Comparison of ENCODE assay signal across 1 cellular context in the genomic region with DNA sequence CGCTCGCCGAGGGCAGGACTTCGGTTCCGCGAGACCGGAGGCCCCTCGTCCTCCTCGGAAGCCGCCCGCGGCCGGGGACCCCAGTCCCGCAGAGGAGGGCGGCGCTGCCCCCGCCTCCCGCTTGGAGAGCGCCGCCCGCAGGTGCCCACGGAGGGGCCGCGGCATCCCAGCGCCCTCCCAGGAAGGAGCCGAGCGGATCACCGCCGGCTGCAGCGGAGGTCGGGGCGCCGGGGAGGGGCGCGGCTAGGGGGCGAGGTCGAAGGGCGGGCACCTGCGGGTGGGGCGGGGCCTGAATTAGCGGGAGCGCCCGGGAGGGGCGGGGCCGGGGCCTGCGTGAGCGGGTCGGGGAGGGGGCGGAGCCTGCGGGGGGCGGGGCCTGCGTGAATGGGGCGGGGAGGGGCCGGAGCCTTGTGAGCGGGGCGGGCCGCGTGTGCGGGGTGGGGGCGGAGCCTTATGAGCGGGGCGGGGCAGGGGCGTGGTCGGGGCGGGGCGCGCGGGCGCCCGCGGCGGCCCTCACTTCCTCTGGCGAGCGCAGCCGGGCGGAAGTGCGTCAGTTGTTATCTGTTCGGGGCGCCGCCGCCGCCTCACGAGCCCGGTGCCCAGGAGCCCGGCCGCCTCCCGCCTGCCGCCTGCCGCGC.
A peak's percentile ranks its signal among the peaks of the same experiment; 100 is the strongest.
TF ChIP-seq lines count a peak whose summit lies in the region.

A gene (plus strand): TSS at position 550 of the 638 bp plus-strand sequence.

TF ChIP-seq in K562, 482 proteins besides CTCF, POLR2A, EP300 and RAD21 (continued from another document and continues in another):
- TF ChIP-seq, protein P1, sequence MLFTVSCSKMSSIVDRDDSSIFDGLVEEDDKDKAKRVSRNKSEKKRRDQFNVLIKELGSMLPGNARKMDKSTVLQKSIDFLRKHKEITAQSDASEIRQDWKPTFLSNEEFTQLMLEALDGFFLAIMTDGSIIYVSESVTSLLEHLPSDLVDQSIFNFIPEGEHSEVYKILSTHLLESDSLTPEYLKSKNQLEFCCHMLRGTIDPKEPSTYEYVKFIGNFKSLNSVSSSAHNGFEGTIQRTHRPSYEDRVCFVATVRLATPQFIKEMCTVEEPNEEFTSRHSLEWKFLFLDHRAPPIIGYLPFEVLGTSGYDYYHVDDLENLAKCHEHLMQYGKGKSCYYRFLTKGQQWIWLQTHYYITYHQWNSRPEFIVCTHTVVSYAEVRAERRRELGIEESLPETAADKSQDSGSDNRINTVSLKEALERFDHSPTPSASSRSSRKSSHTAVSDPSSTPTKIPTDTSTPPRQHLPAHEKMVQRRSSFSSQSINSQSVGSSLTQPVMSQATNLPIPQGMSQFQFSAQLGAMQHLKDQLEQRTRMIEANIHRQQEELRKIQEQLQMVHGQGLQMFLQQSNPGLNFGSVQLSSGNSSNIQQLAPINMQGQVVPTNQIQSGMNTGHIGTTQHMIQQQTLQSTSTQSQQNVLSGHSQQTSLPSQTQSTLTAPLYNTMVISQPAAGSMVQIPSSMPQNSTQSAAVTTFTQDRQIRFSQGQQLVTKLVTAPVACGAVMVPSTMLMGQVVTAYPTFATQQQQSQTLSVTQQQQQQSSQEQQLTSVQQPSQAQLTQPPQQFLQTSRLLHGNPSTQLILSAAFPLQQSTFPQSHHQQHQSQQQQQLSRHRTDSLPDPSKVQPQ (CRISPR knock-in tag; IDR thresholded peaks at IDR 0.05; ENCODE audit: borderline replicate concordance), result no peak
- TF ChIP-seq RHOXF2B (CRISPR knock-in tag; conservative IDR thresholded peaks at IDR 0.05) (no peak), NCOA6 (IDR thresholded peaks at IDR 0.05) (no peak), MEF2A (IDR thresholded peaks at IDR 0.05; ENCODE audit: control insufficient read depth, low read depth, low read length) (no peak), BACH1 (tag; IDR thresholded peaks at IDR 0.05) (no peak), GABPA (tag; conservative IDR thresholded peaks at IDR 0.05; ENCODE audit: low read depth) (peak; percentile 91), ZKSCAN8 (CRISPR knock-in tag; IDR thresholded peaks at IDR 0.05) (no peak), HDAC6 (IDR thresholded peaks at IDR 0.05; ENCODE audit: low read depth, low read length) (no peak), ZNF140 (CRISPR knock-in tag; IDR thresholded peaks at IDR 0.05) (no peak), HDGF (IDR thresholded peaks at IDR 0.05) (no peak), ZNF586 (CRISPR knock-in tag; conservative IDR thresholded peaks at IDR 0.05) (no peak), GTF2F1 (IDR thresholded peaks at IDR 0.05; ENCODE audit: low read depth, low read length) (no peak), KLF10 (CRISPR knock-in tag; IDR thresholded peaks at IDR 0.05) (no peak), PHF8 (IDR thresholded peaks at IDR 0.05; ENCODE audit: borderline replicate concordance, low read length) (peak; percentile 35; the same call in 1 of the 2 replicates), CBX2 (IDR thresholded peaks at IDR 0.05; ENCODE audit: insufficient read depth, low read length, poor library complexity, severe bottlenecking) (no peak), MED1 (CRISPR knock-in tag; IDR thresholded peaks at IDR 0.05; ENCODE audit: borderline replicate concordance) (no peak), NR2C2 (CRISPR knock-in tag; IDR thresholded peaks at IDR 0.05) (no peak), NR2C2 (tag; IDR thresholded peaks at IDR 0.05) (peak; percentile 58; the same call in 1 of the 2 replicates), POLR2AphosphoS5 (IDR thresholded peaks at IDR 0.05; ENCODE audit: control insufficient read depth, insufficient read depth, low read depth, low read length) (no peak), CBX8 (IDR thresholded peaks at IDR 0.05; ENCODE audit: borderline replicate concordance, extremely low read depth, low read depth, low read length, poor library complexity, severe bottlenecking) (no peak), SMARCC2 (IDR thresholded peaks at IDR 0.05; ENCODE audit: low read depth) (no peak), RBFOX2 (IDR thresholded peaks at IDR 0.05; ENCODE audit: low read depth, low read length) (peak; percentile 48; the same call in 1 of the 2 replicates), TCF3 (CRISPR knock-in tag; IDR thresholded peaks at IDR 0.05) (no peak), CBFA2T3 (IDR thresholded peaks at IDR 0.05) (no peak), ARID2 (IDR thresholded peaks at IDR 0.05) (no peak), ZNF121 (CRISPR knock-in tag; conservative IDR thresholded peaks at IDR 0.05) (no peak), SPI1 (IDR thresholded peaks at IDR 0.05; ENCODE audit: borderline replicate concordance, low read depth, low read length) (peak; percentile 76), MTF1 (CRISPR knock-in tag; IDR thresholded peaks at IDR 0.05; ENCODE audit: borderline replicate concordance) (no peak)
- TF ChIP-seq, protein P2, sequence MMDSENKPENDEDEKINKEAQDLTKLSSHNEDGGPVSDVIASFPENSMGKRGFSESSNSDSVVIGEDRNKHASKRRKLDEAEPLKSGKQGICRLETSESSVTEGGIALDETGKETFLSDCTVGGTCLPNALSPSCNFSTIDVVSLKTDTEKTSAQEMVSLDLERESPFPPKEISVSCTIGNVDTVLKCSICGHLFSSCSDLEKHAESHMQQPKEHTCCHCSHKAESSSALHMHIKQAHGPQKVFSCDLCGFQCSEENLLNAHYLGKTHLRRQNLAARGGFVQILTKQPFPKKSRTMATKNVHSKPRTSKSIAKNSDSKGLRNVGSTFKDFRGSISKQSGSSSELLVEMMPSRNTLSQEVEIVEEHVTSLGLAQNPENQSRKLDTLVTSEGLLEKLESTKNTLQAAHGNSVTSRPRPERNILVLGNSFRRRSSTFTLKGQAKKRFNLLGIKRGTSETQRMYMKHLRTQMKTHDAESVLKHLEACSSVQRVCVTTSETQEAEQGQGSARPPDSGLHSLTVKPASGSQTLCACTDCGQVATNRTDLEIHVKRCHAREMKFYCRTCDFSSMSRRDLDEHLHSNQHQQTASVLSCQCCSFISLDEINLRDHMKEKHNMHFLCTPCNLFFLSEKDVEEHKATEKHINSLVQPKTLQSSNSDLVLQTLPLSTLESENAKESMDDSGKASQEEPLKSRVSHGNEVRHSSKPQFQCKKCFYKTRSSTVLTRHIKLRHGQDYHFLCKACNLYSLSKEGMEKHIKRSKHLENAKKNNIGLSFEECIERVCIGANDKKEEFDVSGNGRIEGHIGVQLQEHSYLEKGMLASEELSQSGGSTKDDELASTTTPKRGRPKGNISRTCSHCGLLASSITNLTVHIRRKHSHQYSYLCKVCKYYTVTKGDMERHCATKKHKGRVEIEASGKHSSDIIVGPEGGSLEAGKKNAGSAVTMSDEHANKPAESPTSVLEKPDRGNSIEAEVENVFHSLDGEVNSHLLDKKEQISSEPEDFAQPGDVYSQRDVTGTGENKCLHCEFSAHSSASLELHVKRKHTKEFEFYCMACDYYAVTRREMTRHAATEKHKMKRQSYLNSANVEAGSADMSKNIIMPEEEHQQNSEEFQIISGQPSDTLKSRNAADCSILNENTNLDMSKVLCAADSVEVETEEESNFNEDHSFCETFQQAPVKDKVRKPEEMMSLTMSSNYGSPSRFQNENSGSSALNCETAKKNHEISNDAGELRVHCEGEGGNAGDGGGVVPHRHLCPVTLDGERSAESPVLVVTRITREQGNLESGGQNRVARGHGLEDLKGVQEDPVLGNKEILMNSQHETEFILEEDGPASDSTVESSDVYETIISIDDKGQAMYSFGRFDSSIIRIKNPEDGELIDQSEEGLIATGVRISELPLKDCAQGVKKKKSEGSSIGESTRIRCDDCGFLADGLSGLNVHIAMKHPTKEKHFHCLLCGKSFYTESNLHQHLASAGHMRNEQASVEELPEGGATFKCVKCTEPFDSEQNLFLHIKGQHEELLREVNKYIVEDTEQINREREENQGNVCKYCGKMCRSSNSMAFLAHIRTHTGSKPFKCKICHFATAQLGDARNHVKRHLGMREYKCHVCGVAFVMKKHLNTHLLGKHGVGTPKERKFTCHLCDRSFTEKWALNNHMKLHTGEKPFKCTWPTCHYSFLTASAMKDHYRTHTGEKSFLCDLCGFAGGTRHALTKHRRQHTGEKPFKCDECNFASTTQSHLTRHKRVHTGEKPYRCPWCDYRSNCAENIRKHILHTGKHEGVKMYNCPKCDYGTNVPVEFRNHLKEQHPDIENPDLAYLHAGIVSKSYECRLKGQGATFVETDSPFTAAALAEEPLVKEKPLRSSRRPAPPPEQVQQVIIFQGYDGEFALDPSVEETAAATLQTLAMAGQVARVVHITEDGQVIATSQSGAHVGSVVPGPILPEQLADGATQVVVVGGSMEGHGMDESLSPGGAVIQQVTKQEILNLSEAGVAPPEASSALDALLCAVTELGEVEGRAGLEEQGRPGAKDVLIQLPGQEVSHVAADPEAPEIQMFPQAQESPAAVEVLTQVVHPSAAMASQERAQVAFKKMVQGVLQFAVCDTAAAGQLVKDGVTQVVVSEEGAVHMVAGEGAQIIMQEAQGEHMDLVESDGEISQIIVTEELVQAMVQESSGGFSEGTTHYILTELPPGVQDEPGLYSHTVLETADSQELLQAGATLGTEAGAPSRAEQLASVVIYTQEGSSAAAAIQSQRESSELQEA (IDR thresholded peaks at IDR 0.05; ENCODE audit: low read depth), result no peak
- TF ChIP-seq, protein P3, sequence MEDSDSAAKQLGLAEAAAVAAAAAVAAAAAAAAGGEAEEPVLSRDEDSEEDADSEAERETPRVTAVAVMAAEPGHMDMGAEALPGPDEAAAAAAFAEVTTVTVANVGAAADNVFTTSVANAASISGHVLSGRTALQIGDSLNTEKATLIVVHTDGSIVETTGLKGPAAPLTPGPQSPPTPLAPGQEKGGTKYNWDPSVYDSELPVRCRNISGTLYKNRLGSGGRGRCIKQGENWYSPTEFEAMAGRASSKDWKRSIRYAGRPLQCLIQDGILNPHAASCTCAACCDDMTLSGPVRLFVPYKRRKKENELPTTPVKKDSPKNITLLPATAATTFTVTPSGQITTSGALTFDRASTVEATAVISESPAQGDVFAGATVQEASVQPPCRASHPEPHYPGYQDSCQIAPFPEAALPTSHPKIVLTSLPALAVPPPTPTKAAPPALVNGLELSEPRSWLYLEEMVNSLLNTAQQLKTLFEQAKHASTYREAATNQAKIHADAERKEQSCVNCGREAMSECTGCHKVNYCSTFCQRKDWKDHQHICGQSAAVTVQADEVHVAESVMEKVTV (CRISPR knock-in tag; IDR thresholded peaks at IDR 0.05), result no peak
- TF ChIP-seq, protein P4, sequence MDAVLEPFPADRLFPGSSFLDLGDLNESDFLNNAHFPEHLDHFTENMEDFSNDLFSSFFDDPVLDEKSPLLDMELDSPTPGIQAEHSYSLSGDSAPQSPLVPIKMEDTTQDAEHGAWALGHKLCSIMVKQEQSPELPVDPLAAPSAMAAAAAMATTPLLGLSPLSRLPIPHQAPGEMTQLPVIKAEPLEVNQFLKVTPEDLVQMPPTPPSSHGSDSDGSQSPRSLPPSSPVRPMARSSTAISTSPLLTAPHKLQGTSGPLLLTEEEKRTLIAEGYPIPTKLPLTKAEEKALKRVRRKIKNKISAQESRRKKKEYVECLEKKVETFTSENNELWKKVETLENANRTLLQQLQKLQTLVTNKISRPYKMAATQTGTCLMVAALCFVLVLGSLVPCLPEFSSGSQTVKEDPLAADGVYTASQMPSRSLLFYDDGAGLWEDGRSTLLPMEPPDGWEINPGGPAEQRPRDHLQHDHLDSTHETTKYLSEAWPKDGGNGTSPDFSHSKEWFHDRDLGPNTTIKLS (IDR thresholded peaks at IDR 0.05; ENCODE audit: borderline replicate concordance, low read depth), result no peak
- TF ChIP-seq, protein P5, sequence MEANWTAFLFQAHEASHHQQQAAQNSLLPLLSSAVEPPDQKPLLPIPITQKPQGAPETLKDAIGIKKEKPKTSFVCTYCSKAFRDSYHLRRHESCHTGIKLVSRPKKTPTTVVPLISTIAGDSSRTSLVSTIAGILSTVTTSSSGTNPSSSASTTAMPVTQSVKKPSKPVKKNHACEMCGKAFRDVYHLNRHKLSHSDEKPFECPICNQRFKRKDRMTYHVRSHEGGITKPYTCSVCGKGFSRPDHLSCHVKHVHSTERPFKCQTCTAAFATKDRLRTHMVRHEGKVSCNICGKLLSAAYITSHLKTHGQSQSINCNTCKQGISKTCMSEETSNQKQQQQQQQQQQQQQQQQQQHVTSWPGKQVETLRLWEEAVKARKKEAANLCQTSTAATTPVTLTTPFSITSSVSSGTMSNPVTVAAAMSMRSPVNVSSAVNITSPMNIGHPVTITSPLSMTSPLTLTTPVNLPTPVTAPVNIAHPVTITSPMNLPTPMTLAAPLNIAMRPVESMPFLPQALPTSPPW (CRISPR knock-in tag; IDR thresholded peaks at IDR 0.05), result peak; percentile 61
- TF ChIP-seq, protein P6, sequence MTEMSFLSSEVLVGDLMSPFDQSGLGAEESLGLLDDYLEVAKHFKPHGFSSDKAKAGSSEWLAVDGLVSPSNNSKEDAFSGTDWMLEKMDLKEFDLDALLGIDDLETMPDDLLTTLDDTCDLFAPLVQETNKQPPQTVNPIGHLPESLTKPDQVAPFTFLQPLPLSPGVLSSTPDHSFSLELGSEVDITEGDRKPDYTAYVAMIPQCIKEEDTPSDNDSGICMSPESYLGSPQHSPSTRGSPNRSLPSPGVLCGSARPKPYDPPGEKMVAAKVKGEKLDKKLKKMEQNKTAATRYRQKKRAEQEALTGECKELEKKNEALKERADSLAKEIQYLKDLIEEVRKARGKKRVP (CRISPR knock-in tag; IDR thresholded peaks at IDR 0.05), result no peak
- TF ChIP-seq, protein P7, sequence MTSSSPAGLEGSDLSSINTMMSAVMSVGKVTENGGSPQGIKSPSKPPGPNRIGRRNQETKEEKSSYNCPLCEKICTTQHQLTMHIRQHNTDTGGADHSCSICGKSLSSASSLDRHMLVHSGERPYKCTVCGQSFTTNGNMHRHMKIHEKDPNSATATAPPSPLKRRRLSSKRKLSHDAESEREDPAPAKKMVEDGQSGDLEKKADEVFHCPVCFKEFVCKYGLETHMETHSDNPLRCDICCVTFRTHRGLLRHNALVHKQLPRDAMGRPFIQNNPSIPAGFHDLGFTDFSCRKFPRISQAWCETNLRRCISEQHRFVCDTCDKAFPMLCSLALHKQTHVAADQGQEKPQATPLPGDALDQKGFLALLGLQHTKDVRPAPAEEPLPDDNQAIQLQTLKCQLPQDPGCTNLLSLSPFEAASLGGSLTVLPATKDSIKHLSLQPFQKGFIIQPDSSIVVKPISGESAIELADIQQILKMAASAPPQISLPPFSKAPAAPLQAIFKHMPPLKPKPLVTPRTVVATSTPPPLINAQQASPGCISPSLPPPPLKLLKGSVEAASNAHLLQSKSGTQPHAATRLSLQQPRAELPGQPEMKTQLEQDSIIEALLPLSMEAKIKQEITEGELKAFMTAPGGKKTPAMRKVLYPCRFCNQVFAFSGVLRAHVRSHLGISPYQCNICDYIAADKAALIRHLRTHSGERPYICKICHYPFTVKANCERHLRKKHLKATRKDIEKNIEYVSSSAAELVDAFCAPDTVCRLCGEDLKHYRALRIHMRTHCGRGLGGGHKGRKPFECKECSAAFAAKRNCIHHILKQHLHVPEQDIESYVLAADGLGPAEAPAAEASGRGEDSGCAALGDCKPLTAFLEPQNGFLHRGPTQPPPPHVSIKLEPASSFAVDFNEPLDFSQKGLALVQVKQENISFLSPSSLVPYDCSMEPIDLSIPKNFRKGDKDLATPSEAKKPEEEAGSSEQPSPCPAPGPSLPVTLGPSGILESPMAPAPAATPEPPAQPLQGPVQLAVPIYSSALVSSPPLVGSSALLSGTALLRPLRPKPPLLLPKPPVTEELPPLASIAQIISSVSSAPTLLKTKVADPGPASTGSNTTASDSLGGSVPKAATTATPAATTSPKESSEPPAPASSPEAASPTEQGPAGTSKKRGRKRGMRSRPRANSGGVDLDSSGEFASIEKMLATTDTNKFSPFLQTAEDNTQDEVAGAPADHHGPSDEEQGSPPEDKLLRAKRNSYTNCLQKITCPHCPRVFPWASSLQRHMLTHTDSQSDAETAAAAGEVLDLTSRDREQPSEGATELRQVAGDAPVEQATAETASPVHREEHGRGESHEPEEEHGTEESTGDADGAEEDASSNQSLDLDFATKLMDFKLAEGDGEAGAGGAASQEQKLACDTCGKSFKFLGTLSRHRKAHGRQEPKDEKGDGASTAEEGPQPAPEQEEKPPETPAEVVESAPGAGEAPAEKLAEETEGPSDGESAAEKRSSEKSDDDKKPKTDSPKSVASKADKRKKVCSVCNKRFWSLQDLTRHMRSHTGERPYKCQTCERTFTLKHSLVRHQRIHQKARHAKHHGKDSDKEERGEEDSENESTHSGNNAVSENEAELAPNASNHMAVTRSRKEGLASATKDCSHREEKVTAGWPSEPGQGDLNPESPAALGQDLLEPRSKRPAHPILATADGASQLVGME (CRISPR knock-in tag; IDR thresholded peaks at IDR 0.05), result no peak
